In the genomic region with DNA sequence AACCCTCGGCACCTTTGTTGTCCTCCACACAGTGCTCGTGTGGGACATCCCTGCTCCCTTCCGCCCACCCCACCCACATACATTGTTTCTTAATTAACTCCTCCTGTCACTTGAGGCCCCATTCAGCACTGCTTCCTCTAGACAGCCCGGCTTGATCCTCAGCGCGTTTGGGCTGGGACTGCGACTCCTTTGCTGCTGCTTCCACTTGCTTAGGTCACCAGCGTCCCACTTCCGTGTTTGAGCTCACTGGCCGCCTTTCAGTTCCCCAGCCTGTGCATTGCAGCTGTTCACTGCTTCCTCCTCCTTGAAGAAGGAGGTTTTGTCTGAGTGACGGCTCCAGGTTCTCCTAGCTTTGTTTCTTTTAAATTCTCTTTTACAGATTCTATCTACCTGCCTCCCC, we compare ENCODE assay signal across 8 cellular contexts. TPM values are rescaled to one million over a fixed set of nuclear protein-coding genes. Genes with fewer than 3 reads are reported as not detected.
DNase-seq lines count a peak whose midpoint lies in the region; TF ChIP-seq lines count a peak whose summit lies in the region.

No MANE protein-coding gene starts in this region.

- no peaks in the 10 kb centered on the region for H3K9me2 ChIP-seq in OCI-LY7 (ENCODE audit: insufficient read depth, low read length)
- no peaks in the 10 kb centered on the region for H3K9me2 ChIP-seq in hepatocyte (replicated peaks; ENCODE audit: insufficient read depth)

- H3K79me2 ChIP-seq in OCI-LY7 (ENCODE audit: insufficient read depth, low read depth, low read length) = peaks cover 99% of the 10 kb centered on the region
- peaks cover 100% of the 10 kb centered on the region for H3K79me2 ChIP-seq in hepatocyte

- H3K4me3 ChIP-seq in HEK293 (ENCODE audit: low read depth, low read length) (no peak overlapping the region), OCI-LY7 (ENCODE audit: low read depth, low read length, poor library complexity, severe bottlenecking) (peak overlapping the region; percentile 50), hepatocyte (no peak overlapping the region)

- H3K27me3 ChIP-seq in hepatocyte = no peaks in the 10 kb centered on the region

- H2AFZ ChIP-seq in OCI-LY7 (ENCODE audit: low read length) = no peak overlapping the region
- no peak overlapping the region for H2AFZ ChIP-seq in hepatocyte

- 65% methylated on average over 11 of the region's 11 CpGs for WGBS in hepatocyte (ENCODE audit: low lambda C conversion rate, missing lambda C conversion rate)

- POLR2A ChIA-PET in HEK293 (lab: Yijun Ruan, JAX) = interaction anchor here (1.0 kb wide), 1 partner anchor 13 kb away, joined by 3 read pairs; no protein-coding TSS in a partner anchor
- POLR2A ChIA-PET in OCI-LY7 (lab: Charles Lee) = interaction anchor here (0.5 to 1.6 kb wide), 7 partner anchors 16 to 479 kb away, joined by 3 to 6 read pairs (median 3); a partner anchor contains a TSS

- CTCF ChIA-PET in HEK293 (lab: Yijun Ruan, JAX) = no interaction called here
- CTCF ChIA-PET in OCI-LY7 (lab: Charles Lee; ENCODE audit: unreplicated experiment) = interaction anchor here (0.6 kb wide), 1 partner anchor 199 kb away, joined by 3 read pairs; no protein-coding TSS in a partner anchor

- H3K9me3 ChIP-seq in HEK293 (ENCODE audit: control insufficient read depth, insufficient read depth, low read depth, low read length) = no peaks in the 10 kb centered on the region
- no peaks in the 10 kb centered on the region for H3K9me3 ChIP-seq in OCI-LY7 (ENCODE audit: low read length)
- H3K9me3 ChIP-seq in hepatocyte (ENCODE audit: low read depth) = no peaks in the 10 kb centered on the region

- peaks cover 61% of the 10 kb centered on the region for H4K20me1 ChIP-seq in OCI-LY7 (ENCODE audit: insufficient read depth, low read length)
- H4K20me1 ChIP-seq in hepatocyte (ENCODE audit: insufficient read depth, poor library complexity, severe bottlenecking) = peaks cover 100% of the 10 kb centered on the region

- H3K36me3 ChIP-seq in HEK293 (ENCODE audit: control insufficient read depth in 2 of 2, insufficient read depth in 1 of 2, low read length in 2 of 2) (peaks cover 0 to 27% of the 10 kb centered on the region in 2 experiments; a peak in 2 of 3 replicates), OCI-LY7 (ENCODE audit: insufficient read depth, low read length) (peaks cover 77% of the 10 kb centered on the region), hepatocyte (replicated peaks; ENCODE audit: insufficient read depth, low read depth) (no peaks in the 10 kb centered on the region)

- H3K4me1 ChIP-seq in HEK293 (ENCODE audit: control insufficient read depth, insufficient read depth, low read length) = peaks cover 6% of the 10 kb centered on the region
- peaks cover 64% of the 10 kb centered on the region for H3K4me1 ChIP-seq in OCI-LY7 (ENCODE audit: insufficient read depth, low read length, poor library complexity, severe bottlenecking)
- peaks cover 26% of the 10 kb centered on the region for H3K4me1 ChIP-seq in hepatocyte (ENCODE audit: insufficient read depth)

- intact Hi-C loops in OCI-LY7 (cut with micrococcal nuclease; ENCODE audit: unreplicated experiment) = loop anchor here (1.0 kb wide), 1 partner anchor 16 kb away; a partner anchor contains a TSS

- BruUV-seq in OCI-LY7 (replicated peaks; lab: Mats Ljungman, UMichigan) = no TSS peak

- peak; percentile 51 for DNase-seq in EH (ENCODE audit: low read depth)
- DNase-seq in OCI-LY7 (ENCODE audit: low spot score) = peak; percentile 91
- peak; percentile 40 for DNase-seq in activated gamma-delta T cell treated with anti-CD3 and anti-CD28 coated beads, Interleukin-2, amount 50 U/mL, for 16 hours (ENCODE audit: low read depth)
- peak; percentile 27 for DNase-seq in hepatocyte (ENCODE audit: low spot score)
- DNase-seq in stimulated activated CD4-positive, alpha-beta T cell treated with anti-CD3 and anti-CD28 coated beads, Interleukin-1b, Interleukin-23, amount 100 ng/mL, for 48 hours = peak; percentile 63
- DNase-seq in NCI-H146 (lab: John Stamatoyannopoulos, UW) = no peak
- no peak for DNase-seq in NCI-H1105 treated with DMSO at 0.1 percent for 48 hours (lab: John Stamatoyannopoulos, UW)

- no peak for TF ChIP-seq CTCF in HEK293 (tag by site-specific recombination; IDR thresholded peaks at IDR 0.05)
- no peak for TF ChIP-seq CTCF in OCI-LY7 (conservative IDR thresholded peaks at IDR 0.05; ENCODE audit: low read length)
- no peak for TF ChIP-seq CTCF in hepatocyte (IDR thresholded peaks at IDR 0.05; ENCODE audit: poor library complexity)

- peak overlapping the region; percentile 81 for H3K4me2 ChIP-seq in OCI-LY7 (ENCODE audit: low read length)
- H3K4me2 ChIP-seq in hepatocyte = no peak overlapping the region

- H3K27ac ChIP-seq in HEK293 (ENCODE audit: extremely low read depth, low read depth, low read length) (no peak overlapping the region), OCI-LY7 (ENCODE audit: low read depth, low read length, poor library complexity, severe bottlenecking) (peak overlapping the region; percentile 81), hepatocyte (no peak overlapping the region)

TF ChIP-seq in HEK293, 187 proteins besides CTCF, POLR2A, EP300 and RAD21:
- no peak for TF ChIP-seq ZNF266 (tag by site-specific recombination; IDR thresholded peaks at IDR 0.05; ENCODE audit: low read depth)
- no peak for TF ChIP-seq ZNF175 (tag by site-specific recombination; IDR thresholded peaks at IDR 0.05)
- peak; percentile 68 for TF ChIP-seq EGR2 (tag by site-specific recombination; IDR thresholded peaks at IDR 0.05; ENCODE audit: low read depth)
- TF ChIP-seq, protein P1, sequence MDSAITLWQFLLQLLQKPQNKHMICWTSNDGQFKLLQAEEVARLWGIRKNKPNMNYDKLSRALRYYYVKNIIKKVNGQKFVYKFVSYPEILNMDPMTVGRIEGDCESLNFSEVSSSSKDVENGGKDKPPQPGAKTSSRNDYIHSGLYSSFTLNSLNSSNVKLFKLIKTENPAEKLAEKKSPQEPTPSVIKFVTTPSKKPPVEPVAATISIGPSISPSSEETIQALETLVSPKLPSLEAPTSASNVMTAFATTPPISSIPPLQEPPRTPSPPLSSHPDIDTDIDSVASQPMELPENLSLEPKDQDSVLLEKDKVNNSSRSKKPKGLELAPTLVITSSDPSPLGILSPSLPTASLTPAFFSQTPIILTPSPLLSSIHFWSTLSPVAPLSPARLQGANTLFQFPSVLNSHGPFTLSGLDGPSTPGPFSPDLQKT (IDR thresholded peaks at IDR 0.05; ENCODE audit: borderline replicate concordance, low read depth, low read length) = no peak
- TF ChIP-seq, protein P2, sequence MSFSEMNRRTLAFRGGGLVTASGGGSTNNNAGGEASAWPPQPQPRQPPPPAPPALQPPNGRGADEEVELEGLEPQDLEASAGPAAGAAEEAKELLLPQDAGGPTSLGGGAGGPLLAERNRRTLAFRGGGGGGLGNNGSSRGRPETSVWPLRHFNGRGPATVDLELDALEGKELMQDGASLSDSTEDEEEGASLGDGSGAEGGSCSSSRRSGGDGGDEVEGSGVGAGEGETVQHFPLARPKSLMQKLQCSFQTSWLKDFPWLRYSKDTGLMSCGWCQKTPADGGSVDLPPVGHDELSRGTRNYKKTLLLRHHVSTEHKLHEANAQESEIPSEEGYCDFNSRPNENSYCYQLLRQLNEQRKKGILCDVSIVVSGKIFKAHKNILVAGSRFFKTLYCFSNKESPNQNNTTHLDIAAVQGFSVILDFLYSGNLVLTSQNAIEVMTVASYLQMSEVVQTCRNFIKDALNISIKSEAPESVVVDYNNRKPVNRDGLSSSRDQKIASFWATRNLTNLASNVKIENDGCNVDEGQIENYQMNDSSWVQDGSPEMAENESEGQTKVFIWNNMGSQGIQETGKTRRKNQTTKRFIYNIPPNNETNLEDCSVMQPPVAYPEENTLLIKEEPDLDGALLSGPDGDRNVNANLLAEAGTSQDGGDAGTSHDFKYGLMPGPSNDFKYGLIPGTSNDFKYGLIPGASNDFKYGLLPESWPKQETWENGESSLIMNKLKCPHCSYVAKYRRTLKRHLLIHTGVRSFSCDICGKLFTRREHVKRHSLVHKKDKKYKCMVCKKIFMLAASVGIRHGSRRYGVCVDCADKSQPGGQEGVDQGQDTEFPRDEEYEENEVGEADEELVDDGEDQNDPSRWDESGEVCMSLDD (tag by site-specific recombination; IDR thresholded peaks at IDR 0.05) = no peak
- TF ChIP-seq ZNF184 (tag by site-specific recombination; IDR thresholded peaks at IDR 0.05) = no peak
- peak; percentile 74 for TF ChIP-seq ZFHX2 (tag by site-specific recombination; conservative IDR thresholded peaks at IDR 0.05)
- no peak for TF ChIP-seq ZBTB48 (tag by site-specific recombination; IDR thresholded peaks at IDR 0.05)
- TF ChIP-seq PRDM1 (tag by site-specific recombination; IDR thresholded peaks at IDR 0.05) = no peak

RNA-seq across cellular contexts. Expression of a gene that starts 16.1 kb away (rescaled TPM):
- 63.6 and 65.0 TPM in 2 replicates for total RNA-seq in OCI-LY7 (2014; rRNA removed; shearing (Covaris generic))
- 76.5 and 77.5 TPM in 2 replicates for total RNA-seq in OCI-LY7 (2022)
- total RNA-seq in hepatocyte = 48.2 and 50.3 TPM in 2 replicates
- 42.4 and 50.8 TPM in 2 replicates for polyA plus RNA-seq in hepatocyte

RNA-seq across cellular contexts. Expression of a gene that starts 51.5 kb away (rescaled TPM):
- total RNA-seq in OCI-LY7 (2014; rRNA removed; shearing (Covaris generic)) = 17.1 and 17.8 TPM in 2 replicates
- total RNA-seq in OCI-LY7 (2022) = 36.7 and 38.6 TPM in 2 replicates
- 9.8 and 15.8 TPM in 2 replicates for total RNA-seq in hepatocyte
- 11.4 and 19.0 TPM in 2 replicates for polyA plus RNA-seq in hepatocyte

Comparison
In these comparisons a context has a peak if more than half of its experiments do, and no peak if none do; other contexts are left out.
1. DNase-seq: peak in EH (single experiment), OCI-LY7 (single experiment), activated gamma-delta T cell treated with anti-CD3 and anti-CD28 coated beads, Interleukin-2, amount 50 U/mL, for 16 hours (single experiment), hepatocyte (single experiment) and stimulated activated CD4-positive, alpha-beta T cell treated with anti-CD3 and anti-CD28 coated beads, Interleukin-1b, Interleukin-23, amount 100 ng/mL, for 48 hours (single experiment); none in NCI-H146 (single experiment) and NCI-H1105 treated with DMSO at 0.1 percent for 48 hours (single experiment).